ENCODE assay signal across 13 cellular contexts in the genomic region with DNA sequence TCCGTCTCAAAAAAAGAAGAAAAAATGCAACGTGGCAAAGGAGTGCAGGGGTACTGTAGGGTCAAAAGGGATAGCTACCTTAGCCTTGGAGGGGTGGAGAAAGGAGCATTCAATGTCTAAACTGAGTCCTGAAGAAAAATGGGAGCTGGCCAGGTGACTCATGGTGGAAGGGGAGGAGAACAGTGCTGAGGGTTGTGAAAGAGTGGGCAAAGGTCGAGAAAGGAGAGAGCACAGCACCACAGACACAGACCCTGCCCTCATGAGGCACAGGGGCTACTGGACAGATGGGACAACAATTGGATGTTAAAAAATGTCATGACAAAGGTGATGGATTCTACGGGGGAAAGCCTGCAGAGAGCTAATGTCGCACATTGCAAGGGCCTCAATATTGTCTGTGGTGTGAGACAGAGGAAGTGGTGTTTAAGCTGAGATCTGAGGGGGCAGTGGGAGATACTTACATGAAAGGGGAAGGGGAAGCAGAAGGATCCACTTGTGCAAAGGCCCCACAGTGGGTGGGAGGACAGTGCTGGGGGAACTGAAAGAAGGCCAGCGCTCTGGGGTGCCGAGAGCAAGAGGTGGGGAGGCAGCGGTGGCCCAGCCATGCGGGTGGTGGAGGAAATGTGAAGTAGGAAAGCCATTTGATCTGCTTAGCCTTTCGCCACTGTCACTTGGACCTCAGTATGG. TPM values are rescaled to one million over a fixed set of nuclear protein-coding genes. Genes with fewer than 3 reads are reported as not detected.
DNase-seq lines count a peak whose midpoint lies in the region; ATAC-seq, FAIRE-seq and TF ChIP-seq lines count a peak whose summit lies in the region.
"Had no signal": no experiment of that assay in that cellular context is flagged by ENCODE, and none has a peak within 500 bp of the region (broad histone marks: within the 10 kb centered on the region; RNA-seq: fewer than 3 reads in every experiment).

No MANE protein-coding gene starts in this region.

- H3K27me3 Mint-ChIP-seq in activated T-cell treated with anti-CD3 and anti-CD28 coated beads, Interleukin-2, amount 50 U/mL, for 24 hours, result peaks cover 34% of the 10 kb centered on the region

- TF ChIP-seq POLR2A in spleen (IDR thresholded peaks at IDR 0.05), result no peak

- no peak overlapping the region for H3K4me3 Mint-ChIP-seq in activated T-cell treated with anti-CD3 and anti-CD28 coated beads, Interleukin-2, amount 50 U/mL, for 24 hours

- TF ChIP-seq CTCF in Loucy (conservative IDR thresholded peaks at IDR 0.05; ENCODE audit: low read length) (no peak), spleen (IDR thresholded peaks at IDR 0.05 in 8 of 11, conservative IDR thresholded peaks at IDR 0.05 in 3 of 11) (no peak)

- H3K4me2 ChIP-seq in Loucy (ENCODE audit: low read depth, low read length, poor library complexity, severe bottlenecking), result no peak overlapping the region

- H3K4me1 Mint-ChIP-seq in activated T-cell treated with anti-CD3 and anti-CD28 coated beads, Interleukin-2, amount 50 U/mL, for 24 hours (ENCODE audit: low read depth), result peaks cover 9% of the 10 kb centered on the region

- no peaks in the 10 kb centered on the region for H3K36me3 ChIP-seq in Loucy (ENCODE audit: insufficient read depth, low read length)
- H3K36me3 ChIP-seq in spleen, result no peaks in the 10 kb centered on the region
- H3K36me3 ChIP-seq: esophagus muscularis mucosa had no signal

- H3K4me1 ChIP-seq in Loucy (ENCODE audit: insufficient read depth, low read length, poor library complexity, severe bottlenecking) (peaks cover 2% of the 10 kb centered on the region), spleen (peaks cover 0 to 23% (median 11%) of the 10 kb centered on the region in 6 donors)
- H3K4me1 ChIP-seq: esophagus muscularis mucosa had no signal

- peak overlapping the region in 3 of 8 donors; percentile 48 to 56 (median 53) for H3K27ac ChIP-seq in spleen
- H3K27ac ChIP-seq: esophagus muscularis mucosa, SK-N-MC had no signal

- H3K79me2 ChIP-seq in Loucy (ENCODE audit: insufficient read depth, low read length), result no peaks in the 10 kb centered on the region

- H4K20me1 ChIP-seq in Loucy (ENCODE audit: insufficient read depth, low read length, poor library complexity, severe bottlenecking), result no peaks in the 10 kb centered on the region

- H3K9ac ChIP-seq in Loucy (ENCODE audit: low read depth, low read length, poor library complexity, severe bottlenecking), result no peak overlapping the region

- H3K9me3 ChIP-seq in Loucy (ENCODE audit: insufficient read depth, low read depth, low read length) (no peaks in the 10 kb centered on the region), spleen (no peaks in the 10 kb centered on the region)
- H3K9me3 ChIP-seq: esophagus muscularis mucosa had no signal

- H3K9me2 ChIP-seq in Loucy (replicated peaks; ENCODE audit: low read depth, low read length), result no peaks in the 10 kb centered on the region

- H3K4me3 ChIP-seq in Loucy (ENCODE audit: low read length, poor library complexity, severe bottlenecking) (no peak overlapping the region), spleen (no peak overlapping the region)
- H3K4me3 ChIP-seq: esophagus muscularis mucosa, SK-N-MC had no signal

- intact Hi-C loops in left cardiac atrium (cut with DNase I), result no loop called here
- intact Hi-C loops in spleen (cut with DNase I; ENCODE audit: low total_unique reads), result no loop called here

- peak; percentile 87 for FAIRE-seq in GM19239 (lab: Jason Lieb, UNC)
- FAIRE-seq: keratinocyte had no signal

- no peak overlapping the region for H3K27ac Mint-ChIP-seq in activated T-cell treated with anti-CD3 and anti-CD28 coated beads, Interleukin-2, amount 50 U/mL, for 24 hours

- peak; percentile 50 to 70 for ATAC-seq in left cardiac atrium

- 0 out of 2 replicates have a peak overlapping the region, but pooled peaks have one; percentile 15 for H2AFZ ChIP-seq in Loucy (ENCODE audit: low read length)

- no peaks in the 10 kb centered on the region for H3K9me3 Mint-ChIP-seq in activated T-cell treated with anti-CD3 and anti-CD28 coated beads, Interleukin-2, amount 50 U/mL, for 24 hours

- no peaks in the 10 kb centered on the region for H3K27me3 ChIP-seq in Loucy (ENCODE audit: insufficient read depth, low read length, poor library complexity, severe bottlenecking)
- no peaks in the 10 kb centered on the region for H3K27me3 ChIP-seq in spleen (replicated peaks in 1 of 7)

- H3F3A ChIP-seq in Loucy (ENCODE audit: low read depth), result no peaks in the 10 kb centered on the region

- H3K36me3 Mint-ChIP-seq in activated T-cell treated with anti-CD3 and anti-CD28 coated beads, Interleukin-2, amount 50 U/mL, for 24 hours (ENCODE audit: low read depth), result no peaks in the 10 kb centered on the region

- no peak for DNase-seq in GM19239 (ENCODE audit: insufficient read length, low spot score)
- no peak for DNase-seq in left cardiac atrium
- peak; percentile 84 for DNase-seq in spleen
- DNase-seq in NCI-H187 treated with DMSO at 0.1 percent for 48 hours (lab: John Stamatoyannopoulos, UW), result no peak
- no peak for DNase-seq in SHP77 treated with DMSO at 0.1 percent for 48 hours (lab: John Stamatoyannopoulos, UW)
- no peak for DNase-seq in DMS114 treated with DMSO at 0.1 percent for 48 hours (lab: John Stamatoyannopoulos, UW; ENCODE audit: unreplicated experiment)
- no peak for DNase-seq in activated T-cell treated with anti-CD3 and anti-CD28 coated beads, Interleukin-2, amount 50 U/mL, for 24 hours

- WGBS in spleen, 5 donors, result 46 to 53% (median 49%) methylated on average over 10 of the region's 10 CpGs

RNA-seq across cellular contexts. Expression of a gene that starts 42.9 kb away (rescaled TPM):
- total RNA-seq in left cardiac atrium (not detected), spleen (1 to 10 TPM in 1 of 7 donors, not detected in 6; 1.3 TPM)
- under 1 TPM in 1 of 3 donors, not detected in 2; 0.20 TPM for polyA plus RNA-seq in spleen
- total RNA-seq: activated CD8-positive, alpha-beta memory T cell treated with anti-CD3 and anti-CD28 coated beads for 36 hours; esophagus muscularis mucosa; pulmonary artery endothelial cell had no signal
- polyA plus RNA-seq: keratinocyte had no signal
